In the genomic region with DNA sequence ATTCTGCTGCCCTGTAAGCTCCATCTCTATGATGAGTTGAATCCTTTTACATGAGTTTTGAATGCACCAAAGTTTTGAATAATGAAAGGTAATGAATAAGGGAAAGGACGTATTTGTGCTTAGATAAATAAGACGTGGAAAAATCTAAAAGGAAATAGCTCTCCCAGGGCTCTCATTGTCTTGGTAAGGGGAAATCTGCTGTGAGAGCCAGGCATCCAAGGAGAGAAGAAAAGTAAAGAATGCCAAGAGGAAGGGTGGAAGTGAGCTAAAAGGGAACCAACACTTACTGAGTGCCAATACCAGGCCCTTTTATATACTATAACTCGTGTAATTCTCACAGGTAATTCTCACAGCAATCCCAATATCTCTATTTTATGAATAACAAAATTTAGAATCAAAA, we compare ENCODE assay signal across 22 cellular contexts.
DNase-seq lines count a peak whose midpoint lies in the region; ATAC-seq and TF ChIP-seq lines count a peak whose summit lies in the region.
"Had no signal": no experiment of that assay in that cellular context is flagged by ENCODE, and none has a peak within 500 bp of the region (broad histone marks: within the 10 kb centered on the region; RNA-seq: fewer than 3 reads in every experiment).

No MANE protein-coding gene starts in this region.

- H3K4me3 Mint-ChIP-seq in endothelial cell (ENCODE audit: unreplicated experiment) (no peak overlapping the region), nephron (no peak overlapping the region)
- H3K4me3 Mint-ChIP-seq: CD4-positive, CD25-positive, alpha-beta regulatory T cell; CD8-positive, alpha-beta memory T cell; IgD-negative memory B cell had no signal

- H3K9me3 ChIP-seq in HUES48 (ENCODE audit: control insufficient read depth, insufficient read depth, low read length): no peaks in the 10 kb centered on the region
- H3K9me3 ChIP-seq: BE2C had no signal

- DNase-seq in endothelial cell (ENCODE audit: low spot score): no peak
- DNase-seq in stimulated activated CD4-positive, alpha-beta T cell treated with anti-CD3 and anti-CD28 coated beads, Interleukin-12 subunit alpha, Interleukin-12 subunit beta, amount 100 ng/mL, for 4 hours: no peak
- no peak for DNase-seq in activated CD4-positive, CD25-positive, alpha-beta regulatory T cell (lab: John Stamatoyannopoulos, UW)
- DNase-seq: ACHN; BE2C; C1 segment of cervical spinal cord; CD4-positive, CD25-positive, alpha-beta regulatory T cell; CD8-positive, alpha-beta memory T cell; COR-L47; DMS 273 treated with DMSO at 0.1 percent for 48 hours; DMS53; DND-41; EL; GM23248; KG1 had no signal

- no peaks in the 10 kb centered on the region for H3K9me3 Mint-ChIP-seq in endothelial cell (ENCODE audit: unreplicated experiment)
- peaks cover 6% of the 10 kb centered on the region for H3K9me3 Mint-ChIP-seq in nephron

- no peak overlapping the region for H3K27ac ChIP-seq in HUES48 (ENCODE audit: low read depth, low read length)
- H3K27ac ChIP-seq: GM23248 had no signal

- no peak for ATAC-seq in HG02571 (IDR thresholded peaks at IDR 0.05; ENCODE audit: unreplicated experiment)
- ATAC-seq: GM12878, HepG2 had no signal

- no peaks in the 10 kb centered on the region for H3K27me3 Mint-ChIP-seq in endothelial cell (ENCODE audit: unreplicated experiment)
- no peaks in the 10 kb centered on the region for H3K27me3 Mint-ChIP-seq in nephron (ENCODE audit: low read depth)
- H3K27me3 Mint-ChIP-seq: CD4-positive, CD25-positive, alpha-beta regulatory T cell; IgD-negative memory B cell had no signal

- no peaks in the 10 kb centered on the region for H3K36me3 Mint-ChIP-seq in endothelial cell (ENCODE audit: low read depth, unreplicated experiment)
- H3K36me3 Mint-ChIP-seq in nephron (ENCODE audit: low read depth): no peaks in the 10 kb centered on the region
- H3K36me3 Mint-ChIP-seq: CD4-positive, CD25-positive, alpha-beta regulatory T cell; CD8-positive, alpha-beta memory T cell; IgD-negative memory B cell had no signal

- peak overlapping the region; percentile 15 for H3K27ac Mint-ChIP-seq in endothelial cell (ENCODE audit: unreplicated experiment)
- H3K27ac Mint-ChIP-seq in nephron: peak overlapping the region; percentile 53 to 89 (median 67)
- H3K27ac Mint-ChIP-seq: CD4-positive, CD25-positive, alpha-beta regulatory T cell; CD8-positive, alpha-beta memory T cell; IgD-negative memory B cell had no signal

- H3K4me1 Mint-ChIP-seq in endothelial cell (ENCODE audit: unreplicated experiment) (peaks cover 8% of the 10 kb centered on the region), nephron (peaks cover 43% of the 10 kb centered on the region)
- H3K4me1 Mint-ChIP-seq: CD4-positive, CD25-positive, alpha-beta regulatory T cell; CD8-positive, alpha-beta memory T cell; IgD-negative memory B cell had no signal

- TF ChIP-seq CTCF in endothelial cell (IDR thresholded peaks at IDR 0.05; ENCODE audit: unreplicated experiment): no peak
- no peak for TF ChIP-seq CTCF in nephron (IDR thresholded peaks at IDR 0.05; ENCODE audit: unreplicated experiment in 3 of 3)

- H3K27me3 ChIP-seq in HUES48 (ENCODE audit: control insufficient read depth, insufficient read depth, low read length): no peaks in the 10 kb centered on the region
- H3K27me3 ChIP-seq: BE2C had no signal

- no peaks in the 10 kb centered on the region for H3K36me3 ChIP-seq in HUES48 (ENCODE audit: control insufficient read depth, insufficient read depth, low read length)
- H3K36me3 ChIP-seq: BE2C, HAP-1 had no signal

- no peak overlapping the region for H3K9ac ChIP-seq in HUES48 (ENCODE audit: low read depth, low read length)
- H3K9ac ChIP-seq: GM23248 had no signal

- H3K4me3 ChIP-seq in HUES48 (ENCODE audit: low read depth, low read length): 0 out of 2 replicates have a peak overlapping the region, but pooled peaks have one; percentile 16
- H3K4me3 ChIP-seq: GM12878, GM23248, HAP-1 had no signal

- peaks cover 34% of the 10 kb centered on the region for H3K4me1 ChIP-seq in HUES48 (ENCODE audit: control insufficient read depth, insufficient read depth, low read length)
